In genomic region chr17:50371526-50371925, GRCh38 we compare ENCODE assay signal across 11 cellular contexts. TPM values are rescaled to one million over a fixed set of nuclear protein-coding genes. Genes with fewer than 3 reads are reported as not detected.
DNase-seq lines count a peak whose midpoint lies in the region; ATAC-seq and TF ChIP-seq lines count a peak whose summit lies in the region.
"Had no signal": no experiment of that assay in that cellular context is flagged by ENCODE, and none has a peak within 500 bp of the region (broad histone marks: within the 10 kb centered on the region; RNA-seq: fewer than 3 reads in every experiment).

No MANE protein-coding gene starts in this region.

- H3K36me3 ChIP-seq in DOHH2 (ENCODE audit: control insufficient read depth, low read length) (peaks cover 78% of the 10 kb centered on the region), neural progenitor cell (peaks cover 7% of the 10 kb centered on the region)

- no peak for TF ChIP-seq POLR2A in NB4 (IDR thresholded peaks at IDR 0.05; ENCODE audit: extremely low read depth, insufficient read length)

- H3F3A ChIP-seq in DOHH2 (ENCODE audit: control insufficient read depth, insufficient read depth), result no peaks in the 10 kb centered on the region
- H3F3A ChIP-seq in neural progenitor cell (ENCODE audit: low read depth), result peaks cover 4% of the 10 kb centered on the region

- H3K79me2 ChIP-seq in DOHH2 (ENCODE audit: control insufficient read depth, low read length) (peaks cover 36% of the 10 kb centered on the region), neural progenitor cell (ENCODE audit: low read depth) (peaks cover 29% of the 10 kb centered on the region)

- peaks cover 17% of the 10 kb centered on the region for H3K4me1 Mint-ChIP-seq in neural progenitor cell

- H3K27ac ChIP-seq in DOHH2 (ENCODE audit: low read depth, low read length), result no peak overlapping the region
- no peak overlapping the region for H3K27ac ChIP-seq in coronary artery
- H3K27ac ChIP-seq in neural progenitor cell, result no peak overlapping the region
- H3K27ac ChIP-seq: cardiac muscle cell had no signal

- no peak for ATAC-seq in HG02970 (IDR thresholded peaks at IDR 0.05; ENCODE audit: low FRiP score, unreplicated experiment)
- ATAC-seq in GM18873 (IDR thresholded peaks at IDR 0.05; ENCODE audit: low FRiP score, unreplicated experiment), result no peak

- H3K9me2 ChIP-seq in DOHH2 (replicated peaks; ENCODE audit: control insufficient read depth, low read length), result no peaks in the 10 kb centered on the region

- peak overlapping the region; percentile 95 for H3K4me3 ChIP-seq in DOHH2 (ENCODE audit: low read length)
- H3K4me3 ChIP-seq in NB4 (ENCODE audit: low read depth, low read length), result peak overlapping the region; percentile 99
- H3K4me3 ChIP-seq in coronary artery, result peak overlapping the region; percentile 90
- no peak overlapping the region for H3K4me3 ChIP-seq in neural progenitor cell

- no peak for DNase-seq in NB4 (ENCODE audit: low read depth)
- DNase-seq in coronary artery (ENCODE audit: low spot score), result no peak
- no peak for DNase-seq in neural progenitor cell (ENCODE audit: low spot score)
- DNase-seq in DMS114 treated with DMSO at 0.1 percent for 48 hours (lab: John Stamatoyannopoulos, UW; ENCODE audit: unreplicated experiment), result no peak
- DNase-seq in NAMALWA (ENCODE audit: low spot score), result no peak
- DNase-seq: tibial artery had no signal

- peak overlapping the region; percentile 95 for H3K4me2 ChIP-seq in DOHH2 (ENCODE audit: low read length)
- H3K4me2 ChIP-seq in neural progenitor cell, result peak overlapping the region; percentile 97

- peaks cover 22% of the 10 kb centered on the region for H3K36me3 Mint-ChIP-seq in neural progenitor cell

- H3K4me1 ChIP-seq in DOHH2 (ENCODE audit: control insufficient read depth, low read length) (peaks cover 21% of the 10 kb centered on the region), neural progenitor cell (peaks cover 6% of the 10 kb centered on the region)

- TF ChIP-seq CTCF in DOHH2 (IDR thresholded peaks at IDR 0.05; ENCODE audit: low read depth, low read length, poor library complexity, severe bottlenecking), result no peak
- no peak for TF ChIP-seq CTCF in NB4 (IDR thresholded peaks at IDR 0.05; ENCODE audit: low read depth, low read length)
- no peak for TF ChIP-seq CTCF in coronary artery (IDR thresholded peaks at IDR 0.05)
- TF ChIP-seq CTCF in neural progenitor cell (IDR thresholded peaks at IDR 0.05), result no peak

- no peak overlapping the region for H3K9ac ChIP-seq in neural progenitor cell

- H3K27ac Mint-ChIP-seq in neural progenitor cell, result no peak overlapping the region

- no peaks in the 10 kb centered on the region for H3K9me3 Mint-ChIP-seq in neural progenitor cell

- peak overlapping the region; percentile 99 for H3K4me3 Mint-ChIP-seq in neural progenitor cell

- H2AFZ ChIP-seq in neural progenitor cell (replicated peaks), result no peak overlapping the region

- H3K27me3 Mint-ChIP-seq in neural progenitor cell (ENCODE audit: insufficient read depth, low read depth), result peaks cover 4% of the 10 kb centered on the region

- H3K9me3 ChIP-seq in DOHH2 (ENCODE audit: control insufficient read depth, insufficient read depth, low read length), result no peaks in the 10 kb centered on the region
- H3K9me3 ChIP-seq in neural progenitor cell (ENCODE audit: low read depth), result no peaks in the 10 kb centered on the region
- H3K9me3 ChIP-seq: spleen, tibial artery had no signal

- H3K27me3 ChIP-seq in DOHH2 (ENCODE audit: control insufficient read depth, low read length) (no peaks in the 10 kb centered on the region), neural progenitor cell (no peaks in the 10 kb centered on the region)
- H3K27me3 ChIP-seq: cardiac muscle cell, spleen, tibial artery had no signal

- H4K20me1 ChIP-seq in DOHH2 (ENCODE audit: control insufficient read depth, insufficient read depth, low read depth, low read length) (no peaks in the 10 kb centered on the region), neural progenitor cell (ENCODE audit: low read depth) (peaks cover under 1% of the 10 kb centered on the region)

RNA-seq across cellular contexts. Expression of gene MRPL27, which starts 1.5 kb away (rescaled TPM):
- 39.1 and 50.4 TPM in 2 replicates for total RNA-seq in neural progenitor cell (ENCODE audit: low replicate concordance)

RNA-seq across cellular contexts. Expression of gene EME1, which starts 1.5 kb away (rescaled TPM):
- total RNA-seq in neural progenitor cell (ENCODE audit: low replicate concordance), result 26.6 and 31.3 TPM in 2 replicates

RNA-seq across cellular contexts. Expression of gene XYLT2, which starts 25.6 kb away (rescaled TPM):
- total RNA-seq in neural progenitor cell (ENCODE audit: low replicate concordance), result 12.2 and 33.0 TPM in 2 replicates

RNA-seq across cellular contexts. Expression of gene LRRC59, which starts 25.8 kb away (rescaled TPM):
- 57.0 and 63.8 TPM in 2 replicates for total RNA-seq in neural progenitor cell (ENCODE audit: low replicate concordance)

RNA-seq across cellular contexts. Expression of gene ACSF2, which starts 54.5 kb away (rescaled TPM):
- 15.2 and 28.8 TPM in 2 replicates for total RNA-seq in neural progenitor cell (ENCODE audit: low replicate concordance)
